Comparison of ENCODE assay signal across 8 cellular contexts in genomic region chr16:88743693-88744519, GRCh38. TPM values are rescaled to one million over a fixed set of nuclear protein-coding genes. Genes with fewer than 3 reads are reported as not detected.
DNase-seq lines count a peak whose midpoint lies in the region; ATAC-seq lines count a peak whose summit lies in the region.

No MANE protein-coding gene starts in this region.

- peak; percentile 37 for DNase-seq in NCI-H510A treated with DMSO at 0.1 percent for 48 hours (lab: John Stamatoyannopoulos, UW)
- DNase-seq in NCI-H510A (lab: John Stamatoyannopoulos, UW) = no peak
- DNase-seq in NCI-H748 treated with DMSO at 0.1 percent for 48 hours (lab: John Stamatoyannopoulos, UW) = peak; percentile 7
- peak; percentile 82 for DNase-seq in activated CD8-positive, alpha-beta memory T cell treated with anti-CD3 and anti-CD28 coated beads, Interleukin-2, amount 50 U/mL, for 4 hours
- DNase-seq in epidermal melanocyte (ENCODE audit: insufficient read length, low spot score) = peak; percentile 86
- DNase-seq in mucosa of gallbladder (ENCODE audit: low spot score) = peak; percentile 76
- DNase-seq in stimulated activated CD8-positive, alpha-beta memory T cell treated with anti-CD3 and anti-CD28 coated beads, Interleukin-4, amount 100 ng/mL, for 48 hours = peak; percentile 88

- ATAC-seq in HG03354 (IDR thresholded peaks at IDR 0.05; ENCODE audit: poor library complexity, severe bottlenecking, unreplicated experiment) = no peak

RNA-seq across cellular contexts. Expression of gene CTU2, which starts 37.6 kb away (rescaled TPM):
- 15.0 TPM for total RNA-seq in mucosa of gallbladder

RNA-seq across cellular contexts. Expression of gene RNF166, which starts 37.7 kb away (rescaled TPM):
- 28.4 TPM for total RNA-seq in mucosa of gallbladder

RNA-seq across cellular contexts. Expression of gene PIEZO1, which starts 41.1 kb away (rescaled TPM):
- total RNA-seq in mucosa of gallbladder = 108 TPM

RNA-seq across cellular contexts. Expression of gene SNAI3, which starts 57.6 kb away (rescaled TPM):
- 1.9 TPM for total RNA-seq in mucosa of gallbladder

RNA-seq across cellular contexts. Expression of gene CDT1, which starts 59.7 kb away (rescaled TPM):
- 3.2 TPM for total RNA-seq in mucosa of gallbladder
